In the genomic region with DNA sequence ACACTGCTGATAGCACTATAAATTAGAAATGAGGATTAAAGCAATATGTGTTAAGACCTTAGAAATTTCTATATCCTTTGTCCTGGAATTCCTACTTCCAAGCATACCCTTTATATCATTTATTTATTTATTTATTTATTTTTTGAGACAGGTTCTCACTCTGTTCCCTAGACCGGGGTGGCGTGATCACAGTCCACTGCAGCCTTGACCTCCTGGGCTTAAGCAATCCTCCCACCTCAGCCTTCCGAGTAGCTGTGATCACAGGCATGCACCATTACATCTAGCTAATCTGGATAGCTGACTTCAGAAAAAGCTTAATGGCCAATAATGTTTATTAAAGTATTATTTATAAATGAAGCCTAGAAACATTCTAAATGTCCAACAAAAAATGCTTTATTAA, we compare ENCODE assay signal across 24 cellular contexts.
"Had no signal": no experiment of that assay in that cellular context is flagged by ENCODE, and none has a peak within 500 bp of the region (broad histone marks: within the 10 kb centered on the region; RNA-seq: fewer than 3 reads in every experiment).

No MANE protein-coding gene starts in this region.

- DNase-seq: colonic mucosa; cortex of kidney; effector CD8-positive, alpha-beta T cell; effector memory CD8-positive, alpha-beta T cell; endodermal cell; erythroblast; esophagus squamous epithelium; foreskin fibroblast; foreskin melanocyte; gastrocnemius medialis; glutamatergic neuron; head of caudate nucleus; heart right ventricle; hippocampal formation; left cardiac atrium; left ventricle myocardium inferior; lower lobe of right lung; mesenchymal stem cell; mucosa of descending colon had no signal

- FAIRE-seq: endometrium, islet of Langerhans, keratinocyte had no signal

- H3K9me3 ChIP-seq: colonic mucosa, esophagus squamous epithelium, gastrocnemius medialis, heart right ventricle, left ventricle myocardium inferior, lower lobe of right lung, mucosa of descending colon had no signal

- H3K4me3 ChIP-seq: colonic mucosa, esophagus squamous epithelium, gastrocnemius medialis, heart right ventricle, left ventricle myocardium inferior, lower lobe of right lung, mucosa of descending colon had no signal

- H3K27me3 ChIP-seq: colonic mucosa, esophagus squamous epithelium, gastrocnemius medialis, heart right ventricle had no signal

- H3K27ac ChIP-seq: colonic mucosa, epithelial cell of prostate, esophagus squamous epithelium, gastrocnemius medialis, heart right ventricle, left ventricle myocardium inferior, lower lobe of right lung had no signal

- H3K4me1 ChIP-seq: colonic mucosa, esophagus squamous epithelium, gastrocnemius medialis, heart right ventricle, left ventricle myocardium inferior, lower lobe of right lung had no signal

- ATAC-seq: effector memory CD8-positive, alpha-beta T cell; esophagus mucosa; gastrocnemius medialis; heart right ventricle; left cardiac atrium; lower lobe of right lung; mucosa of descending colon had no signal
